In genomic region chr3:44926172-44926571, GRCh38 we compare ENCODE assay signal across 17 cellular contexts. TPM values are rescaled to one million over a fixed set of nuclear protein-coding genes. Genes with fewer than 3 reads are reported as not detected.
A peak's percentile ranks its signal among the peaks of the same experiment; 100 is the strongest.
DNase-seq lines count a peak whose midpoint lies in the region; ATAC-seq and TF ChIP-seq lines count a peak whose summit lies in the region.
"Had no signal": no experiment of that assay in that cellular context is flagged by ENCODE, and none has a peak within 500 bp of the region (broad histone marks: within the 10 kb centered on the region; RNA-seq: fewer than 3 reads in every experiment).

No MANE protein-coding gene starts in this region.

- no peak overlapping the region for H4K91ac ChIP-seq in IMR-90 (ENCODE audit: insufficient read depth, low read depth, low read length)

- no peak overlapping the region for H2BK20ac ChIP-seq in IMR-90 (ENCODE audit: low read depth, low read length)

- dilution Hi-C loops in IMR-90 (cut with HindIII; ENCODE audit: low sequenced_read_pairs, unreplicated experiment): no loop called here

- intact Hi-C loops in IMR-90 (cut with micrococcal nuclease): no loop called here

- no peaks in the 10 kb centered on the region for H3K9me3 ChIP-seq in IMR-90 (ENCODE audit: control insufficient read depth, insufficient read depth, low read length)
- H3K9me3 ChIP-seq: colonic mucosa, heart right ventricle had no signal

- no peak for TF ChIP-seq POLR2A in IMR-90 (IDR thresholded peaks at IDR 0.05; ENCODE audit: low read depth, low read length)

- no peak overlapping the region for H4K8ac ChIP-seq in IMR-90 (ENCODE audit: low read depth in 2 of 2, low read length in 2 of 2)

- WGBS in IMR-90 (ENCODE audit: extremely low coverage in 2 of 2, insufficient read length in 1 of 2), 2 experiments: 97% methylated on average over 5 of the region's 10 CpGs; no CpG with 5 or more reads in 1 of the 2 experiments

- no peak overlapping the region for H3K18ac ChIP-seq in IMR-90 (ENCODE audit: low read depth, low read length)

- TSS peak; percentile 56 for BruUV-seq in IMR-90 (replicated peaks; lab: Mats Ljungman, UMichigan)

- H2AFZ ChIP-seq in IMR-90 (replicated peaks; ENCODE audit: low read length, poor library complexity): no peak overlapping the region

- peaks cover 44% of the 10 kb centered on the region for H3K36me3 ChIP-seq in IMR-90 (ENCODE audit: control insufficient read depth, insufficient read depth, low read length)
- H3K36me3 ChIP-seq in brain microvascular endothelial cell (replicated peaks): peaks cover 14% of the 10 kb centered on the region

- no peak overlapping the region for H2BK15ac ChIP-seq in IMR-90 (ENCODE audit: low read depth, low read length)

- in situ Hi-C loops in IMR-90 (cut with MboI; ENCODE audit: low sequenced_read_pairs): no loop called here
- in situ Hi-C loops in brain microvascular endothelial cell (cut with HindIII; ENCODE audit: low pct_ligation_motif_present, low sequenced_read_pairs): no loop called here

- H3K27ac ChIP-seq in C4-2B (no peak overlapping the region), IMR-90 (ENCODE audit: insufficient read depth, low read length) (no peak overlapping the region), brain microvascular endothelial cell (no peak overlapping the region)
- H3K27ac ChIP-seq: colonic mucosa, heart right ventricle had no signal

- no peaks in the 10 kb centered on the region for H3K79me1 ChIP-seq in IMR-90 (ENCODE audit: low read depth in 1 of 2, low read length in 2 of 2)

- H3K9ac ChIP-seq in IMR-90 (ENCODE audit: low read depth, low read length): no peak overlapping the region

- H4K20me1 ChIP-seq in IMR-90 (ENCODE audit: insufficient read depth, low read length): no peaks in the 10 kb centered on the region

- ATAC-seq in IMR-90 (ENCODE audit: low read depth): no peak
- ATAC-seq: activated naive CD8-positive, alpha-beta T cell treated with anti-CD3 and anti-CD28 coated beads, Interleukin-2, amount 50 U/mL, for 24 hours; CD8-positive, alpha-beta T cell; heart right ventricle had no signal

- no peak overlapping the region for H3K4ac ChIP-seq in IMR-90 (ENCODE audit: low read depth, low read length)

- H2AK9ac ChIP-seq in IMR-90 (replicated peaks; ENCODE audit: low read depth, low read length, poor library complexity): no peak overlapping the region

- no peak overlapping the region for H3K56ac ChIP-seq in IMR-90 (ENCODE audit: extremely low read depth, insufficient read depth, low read length)

- H4K5ac ChIP-seq in IMR-90 (ENCODE audit: low read depth, low read length): no peak overlapping the region

- no peak overlapping the region for H2AK5ac ChIP-seq in IMR-90 (ENCODE audit: low read depth, low read length)

- no peak overlapping the region for H3K4me3 ChIP-seq in IMR-90 (ENCODE audit: insufficient read depth, low read depth, low read length)
- no peak overlapping the region for H3K4me3 ChIP-seq in brain microvascular endothelial cell (ENCODE audit: low read depth, low read length)
- H3K4me3 ChIP-seq: colonic mucosa, heart right ventricle had no signal

- DNase-seq in IMR-90: no peak
- DNase-seq in brain microvascular endothelial cell: no peak
- DNase-seq in NCI-H1436 treated with DMSO at 0.1 percent for 48 hours (lab: John Stamatoyannopoulos, UW): no peak
- no peak for DNase-seq in NCI-H446 (lab: John Stamatoyannopoulos, UW)
- DNase-seq in NCI-H146 treated with DMSO at 0.1 percent for 48 hours (lab: John Stamatoyannopoulos, UW; ENCODE audit: unreplicated experiment): no peak
- DNase-seq: activated CD4-positive, alpha-beta T cell treated with anti-CD3 and anti-CD28 coated beads for 1 hour; activated naive CD8-positive, alpha-beta T cell treated with anti-CD3 and anti-CD28 coated beads, Interleukin-2, amount 50 U/mL, for 24 hours; CD8-positive, alpha-beta T cell; colonic mucosa; DMS79; heart right ventricle; NCI-H187 treated with DMSO at 0.1 percent for 48 hours; NCI-H345; T-helper 9 cell had no signal

- no peak overlapping the region for H2BK5ac ChIP-seq in IMR-90 (ENCODE audit: low read depth, low read length, poor library complexity, severe bottlenecking)

- peaks cover 2% of the 10 kb centered on the region; the same call in 1 of the 2 replicates for H3K4me1 ChIP-seq in IMR-90 (ENCODE audit: control insufficient read depth, insufficient read depth, low read length)
- H3K4me1 ChIP-seq: colonic mucosa had no signal

- POLR2A ChIA-PET in IMR-90 (lab: Charles Lee; ENCODE audit: unreplicated experiment): no interaction called here

- H2BK120ac ChIP-seq in IMR-90 (ENCODE audit: low read depth, low read length): no peak overlapping the region

- no peak overlapping the region for H3K14ac ChIP-seq in IMR-90 (replicated peaks; ENCODE audit: low read depth, low read length)

- H3K27me3 ChIP-seq in IMR-90 (ENCODE audit: control insufficient read depth, insufficient read depth, low read length) (no peaks in the 10 kb centered on the region), brain microvascular endothelial cell (replicated peaks) (no peaks in the 10 kb centered on the region)
- H3K27me3 ChIP-seq: colonic mucosa, heart right ventricle had no signal

- CTCF ChIA-PET in IMR-90 (lab: Yijun Ruan, JAX): no interaction called here

- no peak for TF ChIP-seq RAD21 in IMR-90 (IDR thresholded peaks at IDR 0.05; ENCODE audit: low read length)

- H3K9me1 ChIP-seq in IMR-90 (ENCODE audit: insufficient read depth, low read length): no peaks in the 10 kb centered on the region; the same call in 1 of the 2 replicates

- TF ChIP-seq CTCF in C4-2B (conservative IDR thresholded peaks at IDR 0.05) (0 out of 2 replicates have a peak, but pooled peaks have one; percentile 13), IMR-90 (conservative IDR thresholded peaks at IDR 0.05; ENCODE audit: low read depth, low read length) (no peak), brain microvascular endothelial cell (IDR thresholded peaks at IDR 0.05; ENCODE audit: low read depth, low read length, missing control alignments) (peak; percentile 17)

- H3K4me2 ChIP-seq in IMR-90 (ENCODE audit: low read depth, low read length): no peak overlapping the region

- H3K23ac ChIP-seq in IMR-90 (ENCODE audit: low read depth, low read length): no peak overlapping the region

TF ChIP-seq in IMR-90, 13 proteins besides CTCF, POLR2A, EP300 and RAD21:
- TF ChIP-seq USF2 (IDR thresholded peaks at IDR 0.05; ENCODE audit: low read depth, low read length): no peak
- TF ChIP-seq ELK1 (IDR thresholded peaks at IDR 0.05; ENCODE audit: borderline replicate concordance, low read depth, low read length): no peak
- TF ChIP-seq MAFK (IDR thresholded peaks at IDR 0.05; ENCODE audit: low read depth, low read length): no peak

RNA-seq across cellular contexts. Expression of gene ZDHHC3, which starts 49.8 kb away (rescaled TPM):
- total RNA-seq in IMR-90 (2012; rRNA removed): 57.2 and 57.7 TPM in 2 replicates
- 58.0 and 59.6 TPM in 2 replicates for polyA plus RNA-seq in IMR-90 (2012; rRNA removed)
- polyA plus RNA-seq in IMR-90 (2012; cell fraction: cytosol; rRNA removed): 36.8 and 44.6 TPM in 2 replicates
- 30.2 and 63.6 TPM in 2 replicates for polyA plus RNA-seq in IMR-90 (2012; cell fraction: nucleus; rRNA removed; ENCODE audit: low replicate concordance)

RNA-seq across cellular contexts. Expression of gene EXOSC7, which starts 49.9 kb away (rescaled TPM):
- total RNA-seq in IMR-90 (2012; rRNA removed): 62.2 and 96.9 TPM in 2 replicates
- 52.8 and 61.6 TPM in 2 replicates for polyA plus RNA-seq in IMR-90 (2012; rRNA removed)
- 39.4 and 46.8 TPM in 2 replicates for polyA plus RNA-seq in IMR-90 (2012; cell fraction: cytosol; rRNA removed)
- 22.4 and 65.7 TPM in 2 replicates for polyA plus RNA-seq in IMR-90 (2012; cell fraction: nucleus; rRNA removed; ENCODE audit: low replicate concordance)

RNA-seq across cellular contexts. Expression of gene TGM4, which starts 51.8 kb away (rescaled TPM):
- total RNA-seq in IMR-90 (2012; rRNA removed): under 0.01 TPM in 1 of 2 replicates, not detected in the other
- 0.03 and 0.10 TPM in 2 replicates for polyA plus RNA-seq in IMR-90 (2012; rRNA removed)
- 0.01 TPM in 1 of 2 replicates, not detected in the other for polyA plus RNA-seq in IMR-90 (2012; cell fraction: cytosol; rRNA removed)
- polyA plus RNA-seq in IMR-90 (2012; cell fraction: nucleus; rRNA removed; ENCODE audit: low replicate concordance): 0.07 and 0.09 TPM in 2 replicates
- total RNA-seq: activated CD8-positive, alpha-beta memory T cell treated with anti-CD3 and anti-CD28 coated beads for 36 hours; activated T-helper 1 cell treated with anti-CD3 and anti-CD28 coated beads, Interleukin-12 subunit alpha, Interleukin-12 subunit beta, Interleukin-2, Interleukin-4 antibody, amounts not matched to agents 30 ng/mL and 10 ng/mL and 1 ng/mL, durations not matched to agents 14 hours and 24 hours and 36 hours; CD8-positive, alpha-beta T cell; colonic mucosa; heart right ventricle had no signal
- polyA plus RNA-seq: heart right ventricle had no signal
